8 cellular contexts compared by ENCODE assay signal in the genomic region with DNA sequence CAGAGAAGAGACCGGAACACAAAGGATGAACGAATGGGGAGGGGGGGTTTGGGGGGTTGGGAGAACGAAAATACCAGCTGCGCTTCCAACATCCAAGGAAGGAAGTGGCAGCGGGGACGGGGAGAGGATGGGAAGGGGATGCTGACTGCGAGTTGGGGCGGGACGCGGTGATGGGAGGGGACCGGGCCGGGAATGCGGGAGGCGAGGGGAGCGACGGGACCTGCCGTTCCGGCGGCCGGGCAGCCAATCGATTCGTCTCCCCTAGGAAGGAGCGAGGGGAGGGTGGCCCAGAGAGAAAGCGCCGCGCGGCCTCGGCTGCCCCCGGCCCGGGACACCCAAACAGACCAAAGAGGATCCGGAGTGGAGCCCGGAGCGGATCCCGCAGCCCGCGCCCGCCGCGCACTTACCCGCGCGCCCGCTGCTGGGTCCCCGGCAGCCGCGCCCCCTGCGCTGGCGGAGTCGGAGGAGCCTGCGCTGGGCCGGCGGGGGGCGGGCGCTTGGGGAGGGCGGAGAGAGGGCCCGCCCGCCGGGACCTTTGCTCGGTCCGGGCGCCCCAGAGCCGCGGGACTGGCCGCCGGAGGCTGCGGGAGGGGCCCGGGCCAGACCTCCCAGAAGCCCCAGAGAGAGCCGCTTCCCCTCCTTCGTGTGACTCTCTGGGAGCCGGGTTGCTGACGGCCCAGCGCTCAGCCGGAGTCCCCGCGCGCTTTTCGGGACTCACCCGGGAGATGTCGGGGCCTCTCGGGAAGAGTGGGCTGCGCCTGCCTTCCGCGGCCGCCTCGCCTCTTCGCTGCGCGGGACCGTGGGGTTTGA. TPM values are rescaled to one million over a fixed set of nuclear protein-coding genes. Genes with fewer than 3 reads are reported as not detected.
DNase-seq lines count a peak whose midpoint lies in the region; ATAC-seq and TF ChIP-seq lines count a peak whose summit lies in the region.

A gene (minus strand): TSS at position 476 of the 810 bp plus-strand sequence. CDS start 7,690 bp downstream, outside the sequence.

- ATAC-seq in GM18505 (IDR thresholded peaks at IDR 0.05; ENCODE audit: unreplicated experiment) (peak; percentile 60), HG02943 (IDR thresholded peaks at IDR 0.05; ENCODE audit: low read depth, unreplicated experiment) (peak; percentile 45), heart left ventricle (peak; percentile 70 to 97 (median 94))

- H2AFZ ChIP-seq in OCI-LY7 (ENCODE audit: low read length), result no peak within 1 kb of the TSS

- H4K20me1 ChIP-seq in OCI-LY7 (ENCODE audit: insufficient read depth, low read length), result no peaks in the 10 kb centered on the region

- H3K4me3 ChIP-seq in AG04449 (ENCODE audit: low read depth, low read length) (peak within 1 kb of the TSS; percentile 69), OCI-LY7 (ENCODE audit: low read depth, low read length, poor library complexity, severe bottlenecking) (peak within 1 kb of the TSS; percentile 58), heart left ventricle (peak within 1 kb of the TSS; percentile 54 to 91 (median 73)), ovary (peak within 1 kb of the TSS; percentile 81)

- H3K27ac ChIP-seq in OCI-LY7 (ENCODE audit: low read depth, low read length, poor library complexity, severe bottlenecking) (no peak within 1 kb of the TSS), heart left ventricle (peak within 1 kb of the TSS; percentile 64 to 90 (median 83)), ovary (peak within 1 kb of the TSS; percentile 92 to 98)

- POLR2A ChIA-PET in AG04449 (lab: Yijun Ruan, JAX) (interaction anchor here (1.0 to 1.7 kb wide), 3 partner anchors 16 to 368 kb away, joined by 3 to 5 read pairs (median 4); a partner anchor contains a TSS), OCI-LY7 (lab: Charles Lee) (interaction anchor here (0.6 to 0.7 kb wide), 3 partner anchors 92 to 1606 kb away, joined by 3 to 4 read pairs (median 4); no protein-coding TSS in a partner anchor)

- TF ChIP-seq POLR2A in GM18505 (IDR thresholded peaks at IDR 0.05; ENCODE audit: borderline replicate concordance, extremely low read depth, insufficient read depth, insufficient read length), result peak; percentile 65
- peak in 1 of 2 donors; percentile 33 for TF ChIP-seq POLR2A in heart left ventricle (IDR thresholded peaks at IDR 0.05)
- TF ChIP-seq POLR2A in ovary (IDR thresholded peaks at IDR 0.05), result peak; percentile 27

- TF ChIP-seq EP300 in ovary (IDR thresholded peaks at IDR 0.05), result no peak

- 0 to 1% (median 0%) methylated on average over 58 to 89 of the region's 89 CpGs for WGBS in heart left ventricle, 4 donors
- 0 to 1% (median 0%) methylated on average over 44 to 89 of the region's 89 CpGs for WGBS in ovary, 3 donors

- no peaks in the 10 kb centered on the region for H3K9me3 ChIP-seq in OCI-LY7 (ENCODE audit: low read length)
- H3K9me3 ChIP-seq in heart left ventricle, result no peaks in the 10 kb centered on the region
- no peaks in the 10 kb centered on the region for H3K9me3 ChIP-seq in ovary

- H3K36me3 ChIP-seq in OCI-LY7 (ENCODE audit: insufficient read depth, low read length) (no peaks in the 10 kb centered on the region), heart left ventricle (no peaks in the 10 kb centered on the region), ovary (no peaks in the 10 kb centered on the region)

- peak within 1 kb of the TSS; percentile 70 for H3K4me2 ChIP-seq in OCI-LY7 (ENCODE audit: low read length)

- TF ChIP-seq CTCF in AG04449 (IDR thresholded peaks at IDR 0.05; ENCODE audit: insufficient read depth, low read length, missing control alignments), result no peak
- no peak for TF ChIP-seq CTCF in OCI-LY7 (conservative IDR thresholded peaks at IDR 0.05; ENCODE audit: low read length)
- no peak for TF ChIP-seq CTCF in heart left ventricle (IDR thresholded peaks at IDR 0.05)
- no peak for TF ChIP-seq CTCF in ovary (IDR thresholded peaks at IDR 0.05)

- intact Hi-C loops in OCI-LY7 (cut with micrococcal nuclease; ENCODE audit: unreplicated experiment), result no loop called here
- intact Hi-C loops in heart left ventricle (cut with DNase I), result no loop called here
- intact Hi-C loops in ovary (cut with DNase I), result no loop called here

- no peak for DNase-seq in AG04449 (ENCODE audit: low read depth, low spot score)
- DNase-seq in OCI-LY7 (ENCODE audit: low spot score), result peak; percentile 10
- DNase-seq in amniotic epithelial cell (ENCODE audit: low read depth), result peak; percentile 69
- peak; percentile 66 to 77 (median 73) for DNase-seq in heart left ventricle
- peak; percentile 73 to 80 (median 78) for DNase-seq in ovary
- DNase-seq in AML-193 (lab: John Stamatoyannopoulos, UW), result no peak

- H3K4me1 ChIP-seq in OCI-LY7 (ENCODE audit: insufficient read depth, low read length, poor library complexity, severe bottlenecking), result no peaks in the 10 kb centered on the region
- H3K4me1 ChIP-seq in heart left ventricle, result peaks cover 0 to 31% (median 4%) of the 10 kb centered on the region in 12 donors
- no peaks in the 10 kb centered on the region for H3K4me1 ChIP-seq in ovary (ENCODE audit: insufficient read depth)

- no peaks in the 10 kb centered on the region for H3K9me2 ChIP-seq in OCI-LY7 (ENCODE audit: insufficient read depth, low read length)

- H3K27me3 ChIP-seq in heart left ventricle, result peaks cover 0 to 11% (median 0%) of the 10 kb centered on the region in 9 donors
- no peaks in the 10 kb centered on the region for H3K27me3 ChIP-seq in ovary

- no TSS peak for BruUV-seq in OCI-LY7 (replicated peaks; lab: Mats Ljungman, UMichigan)

- CTCF ChIA-PET in AG04449 (lab: Yijun Ruan, JAX), result interaction anchor here (1.2 to 2.8 kb wide), 5 partner anchors 20 to 342 kb away, joined by 4 to 13 read pairs (median 9); no protein-coding TSS in a partner anchor
- CTCF ChIA-PET in OCI-LY7 (lab: Charles Lee; ENCODE audit: unreplicated experiment), result no interaction called here

- H3K79me2 ChIP-seq in OCI-LY7 (ENCODE audit: insufficient read depth, low read depth, low read length), result no peaks in the 10 kb centered on the region

RNA-seq across cellular contexts. Expression of the gene that starts here (rescaled TPM):
- 41.7 and 49.9 TPM in 2 replicates for total RNA-seq in OCI-LY7 (2014; rRNA removed; shearing (Covaris generic))
- total RNA-seq in OCI-LY7 (2022), result 33.0 and 47.0 TPM in 2 replicates
- total RNA-seq in heart left ventricle, result 10 to 100 TPM in 2 of 9 donors, 1 to 10 TPM in 7; 2.6 to 17.4 (median 4.9) TPM
- polyA plus RNA-seq in heart left ventricle, result 1 to 10 TPM; 2.6 to 5.8 TPM
- total RNA-seq in ovary, result 10 to 100 TPM; 14.3 to 37.0 (median 31.2) TPM
- polyA plus RNA-seq in ovary, result 10 to 100 TPM; 20.3 to 29.2 TPM

Comparison
In these comparisons a context has a peak if more than half of its experiments do, and no peak if none do; other contexts are left out.
1. DNase-seq: peak in OCI-LY7 (single experiment), amniotic epithelial cell (single experiment), heart left ventricle (5 of 5) and ovary (5 of 5); none in AG04449 (single experiment) and AML-193 (0 of 2).
2. Peak in every context shown above with its lines, with median percentiles within 50 percentile points of each other: H3K4me3 ChIP-seq and ATAC-seq.